In genomic region chr21:22399717-22400520, GRCh38 we compare ENCODE assay signal across 33 cellular contexts.
"Had no signal": no experiment of that assay in that cellular context is flagged by ENCODE, and none has a peak within 500 bp of the region (broad histone marks: within the 10 kb centered on the region; RNA-seq: fewer than 3 reads in every experiment).

No MANE protein-coding gene starts in this region.

- H3K9me3 ChIP-seq: body of pancreas, breast epithelium, SJCRH30, SK-N-SH had no signal

- H3K36me3 ChIP-seq: adrenal gland, breast epithelium, SJCRH30 had no signal

- DNase-seq: activated B cell treated with CpG ODN at 0.5 μM for 24 hours; activated CD4-positive, alpha-beta memory T cell treated with anti-CD3 and anti-CD28 coated beads for 36 hours; activated CD4-positive, alpha-beta T cell treated with anti-CD3 and anti-CD28 coated beads for 4 hours; activated CD4-positive, alpha-beta T cell treated with anti-CD3 and anti-CD28 coated beads, Interleukin-2, amount 50 U/mL, for 1 hour; activated CD4-positive, CD25-positive, alpha-beta regulatory T cell treated with anti-CD3 and anti-CD28 coated beads, Interleukin-2, amount 50 U/mL, for 72 hours; activated CD8-positive, alpha-beta memory T cell treated with anti-CD3 and anti-CD28 coated beads, Interleukin-2, amount 50 U/mL, for 4 hours; activated gamma-delta T cell treated with Interleukin-2 at 50 U/mL for 16 hours; activated naive CD4-positive, alpha-beta T cell treated with anti-CD3 and anti-CD28 coated beads for 36 hours; activated T-cell treated with anti-CD3 and anti-CD28 coated beads for 4 hours; activated T-cell treated with anti-CD3 and anti-CD28 coated beads, Interleukin-2, amount 50 U/mL, for 4 hours; adrenal gland; body of pancreas; Kasumi-1; KG1; NCI-H1092 treated with DMSO at 0.1 percent for 48 hours; NCI-H1417 treated with DMSO at 0.1 percent for 48 hours; NCI-H1694; NCI-H1930; NCI-H2081 treated with DMSO at 0.1 percent for 48 hours; NCI-H226; NCI-H446 treated with DMSO at 0.1 percent for 48 hours; NCI-H524; PC-9; SJCRH30; SK-N-SH; T-helper 1 cell; T-helper 2 cell; T-helper 9 cell had no signal

- H3K9me2 ChIP-seq: SK-N-SH had no signal

- H3K4me1 ChIP-seq: adrenal gland, body of pancreas, breast epithelium, SJCRH30 had no signal

- H3K4me3 ChIP-seq: adrenal gland, body of pancreas, breast epithelium, PC-9, SJCRH30 had no signal

- H3K27ac ChIP-seq: adrenal gland, body of pancreas, breast epithelium, PC-9, RWPE1, SJCRH30, VCaP had no signal

- H3K4me2 ChIP-seq: PC-9, SK-N-SH had no signal

- H3K27me3 ChIP-seq: adrenal gland, body of pancreas, breast epithelium, SJCRH30 had no signal

- H2AFZ ChIP-seq: PC-9 had no signal

- ATAC-seq: activated naive CD4-positive, alpha-beta T cell treated with anti-CD3 and anti-CD28 coated beads, Interleukin-2, amount 50 U/mL, for 72 hours; activated T-cell treated with anti-CD3 and anti-CD28 coated beads, Interleukin-2, amount 50 U/mL, for 4 hours; body of pancreas; Right ventricle myocardium inferior had no signal
